ENCODE assay signal across 8 cellular contexts in the genomic region with DNA sequence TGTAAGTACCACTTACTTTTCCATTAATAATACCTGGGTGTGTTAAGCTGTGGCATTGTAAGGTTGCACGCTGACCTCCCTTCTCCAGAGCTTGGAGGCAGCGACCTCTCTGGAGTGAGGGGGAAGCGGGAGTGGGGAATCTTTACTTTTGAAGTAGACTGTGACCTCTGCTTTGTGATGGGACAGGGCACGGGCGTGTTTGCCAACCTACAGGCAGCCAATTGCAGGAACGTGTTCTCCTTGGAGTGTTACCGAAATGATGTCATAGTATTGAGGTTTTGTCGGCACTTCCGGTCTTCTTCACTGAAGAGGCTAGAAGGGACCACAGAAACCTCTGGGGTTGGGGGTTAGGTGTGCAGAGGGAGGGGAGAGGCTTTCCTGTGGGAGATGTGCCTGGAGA. TPM values are rescaled to one million over a fixed set of nuclear protein-coding genes. Genes with fewer than 3 reads are reported as not detected.
DNase-seq lines count a peak whose midpoint lies in the region; ATAC-seq lines count a peak whose summit lies in the region.

No MANE protein-coding gene starts in this region.

- H3K27ac ChIP-seq in iPS-18a (ENCODE audit: low read length) = no peak overlapping the region

- no peaks in the 10 kb centered on the region for H3K36me3 Mint-ChIP-seq in activated naive CD8-positive, alpha-beta T cell
- peaks cover 7% of the 10 kb centered on the region for H3K36me3 Mint-ChIP-seq in stimulated activated effector memory CD8-positive, alpha-beta T cell treated with anti-CD3 and anti-CD28 coated beads, Interleukin-12 subunit alpha, Interleukin-12 subunit beta, amount 100 ng/mL, for 72 hours

- peaks cover 11% of the 10 kb centered on the region for H3K27me3 Mint-ChIP-seq in activated naive CD8-positive, alpha-beta T cell

- H3K9me3 Mint-ChIP-seq in activated naive CD8-positive, alpha-beta T cell (ENCODE audit: low read depth) = no peaks in the 10 kb centered on the region
- H3K9me3 Mint-ChIP-seq in stimulated activated effector memory CD8-positive, alpha-beta T cell treated with anti-CD3 and anti-CD28 coated beads, Interleukin-12 subunit alpha, Interleukin-12 subunit beta, amount 100 ng/mL, for 72 hours = no peaks in the 10 kb centered on the region

- H3K9ac ChIP-seq in iPS-18a (ENCODE audit: low read length) = peak overlapping the region; percentile 45

- H3K4me3 ChIP-seq in iPS-18a (ENCODE audit: low read length) = peak overlapping the region; percentile 91

- H3K27ac Mint-ChIP-seq in activated naive CD8-positive, alpha-beta T cell = no peak overlapping the region
- H3K27ac Mint-ChIP-seq in stimulated activated effector memory CD8-positive, alpha-beta T cell treated with anti-CD3 and anti-CD28 coated beads, Interleukin-12 subunit alpha, Interleukin-12 subunit beta, amount 100 ng/mL, for 72 hours = no peak overlapping the region

- peaks cover 15% of the 10 kb centered on the region for H3K4me1 Mint-ChIP-seq in activated naive CD8-positive, alpha-beta T cell (ENCODE audit: low read depth)
- H3K4me1 Mint-ChIP-seq in stimulated activated effector memory CD8-positive, alpha-beta T cell treated with anti-CD3 and anti-CD28 coated beads, Interleukin-12 subunit alpha, Interleukin-12 subunit beta, amount 100 ng/mL, for 72 hours = peaks cover 19% of the 10 kb centered on the region

- H3K36me3 ChIP-seq in iPS-18a (ENCODE audit: control insufficient read depth, low read depth, low read length) = no peaks in the 10 kb centered on the region

- no peaks in the 10 kb centered on the region for H3K9me3 ChIP-seq in iPS-18a (ENCODE audit: control insufficient read depth, low read depth, low read length)

- peak overlapping the region; percentile 81 for H3K4me3 Mint-ChIP-seq in activated naive CD8-positive, alpha-beta T cell
- H3K4me3 Mint-ChIP-seq in stimulated activated effector memory CD8-positive, alpha-beta T cell treated with anti-CD3 and anti-CD28 coated beads, Interleukin-12 subunit alpha, Interleukin-12 subunit beta, amount 100 ng/mL, for 72 hours = peak overlapping the region; percentile 86

- H3K4me1 ChIP-seq in iPS-18a (ENCODE audit: control insufficient read depth, low read depth, low read length) = peaks cover 9% of the 10 kb centered on the region

- H3K27me3 ChIP-seq in iPS-18a (ENCODE audit: control insufficient read depth, insufficient read depth, low read length) = peaks cover 25% of the 10 kb centered on the region

- DNase-seq in activated CD8-positive, alpha-beta memory T cell treated with anti-CD3 and anti-CD28 coated beads, Interleukin-2, amount 50 U/mL, for 48 hours = peak; percentile 50
- DNase-seq in activated CD8-positive, alpha-beta memory T cell treated with anti-CD3 and anti-CD28 coated beads for 24 hours = no peak
- no peak for DNase-seq in stimulated activated effector memory CD8-positive, alpha-beta T cell treated with anti-CD3 and anti-CD28 coated beads, Interleukin-12 subunit alpha, Interleukin-12 subunit beta, amount 100 ng/mL, for 72 hours (ENCODE audit: low spot score in 2 of 2)
- no peak for DNase-seq in activated effector memory CD4-positive, alpha-beta T cell treated with Interleukin-2 at 50 U/mL for 16 hours
- no peak for DNase-seq in effector CD4-positive, alpha-beta T cell

- ATAC-seq in stimulated activated effector memory CD8-positive, alpha-beta T cell treated with anti-CD3 and anti-CD28 coated beads, Interleukin-12 subunit alpha, Interleukin-12 subunit beta, amount 100 ng/mL, for 72 hours = no peak
- no peak for ATAC-seq in esophagus mucosa

RNA-seq across cellular contexts. Expression of gene TLN2, which starts 2.1 kb away (rescaled TPM):
- 2.7 TPM for total RNA-seq in esophagus mucosa
